ENCODE assay signal across 1 cellular context in the genomic region with DNA sequence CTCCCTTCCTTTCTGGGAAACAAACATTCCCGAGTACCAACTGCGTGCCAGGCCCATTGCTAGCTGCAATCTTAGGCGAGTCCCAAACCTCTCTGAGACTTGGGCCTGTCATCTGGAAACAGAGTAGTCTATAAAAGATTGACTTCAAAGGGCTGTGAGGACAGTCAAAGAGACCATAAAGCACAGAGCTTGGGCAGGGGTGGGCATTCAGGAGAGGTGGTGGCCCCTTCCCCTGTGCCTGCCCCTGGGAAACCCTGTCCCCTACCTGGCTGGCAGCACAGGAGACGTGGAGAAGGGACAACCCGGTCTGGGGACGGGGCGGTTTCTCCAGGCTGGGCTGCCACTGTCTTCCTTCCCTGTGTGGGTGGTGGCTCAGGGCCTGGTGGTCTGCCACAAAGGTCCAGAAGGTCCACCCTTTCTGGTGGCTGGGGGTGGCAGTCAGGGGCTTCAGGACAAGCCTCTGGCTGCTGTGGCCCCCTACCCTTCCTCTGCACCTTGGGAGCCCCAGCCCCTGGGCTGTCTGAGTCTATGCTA.
TF ChIP-seq lines count a peak whose summit lies in the region.

No MANE protein-coding gene starts in this region.

TF ChIP-seq in WTC11, 78 proteins besides CTCF, POLR2A, EP300 and RAD21 (continued from another document):
- TF ChIP-seq, protein P1, sequence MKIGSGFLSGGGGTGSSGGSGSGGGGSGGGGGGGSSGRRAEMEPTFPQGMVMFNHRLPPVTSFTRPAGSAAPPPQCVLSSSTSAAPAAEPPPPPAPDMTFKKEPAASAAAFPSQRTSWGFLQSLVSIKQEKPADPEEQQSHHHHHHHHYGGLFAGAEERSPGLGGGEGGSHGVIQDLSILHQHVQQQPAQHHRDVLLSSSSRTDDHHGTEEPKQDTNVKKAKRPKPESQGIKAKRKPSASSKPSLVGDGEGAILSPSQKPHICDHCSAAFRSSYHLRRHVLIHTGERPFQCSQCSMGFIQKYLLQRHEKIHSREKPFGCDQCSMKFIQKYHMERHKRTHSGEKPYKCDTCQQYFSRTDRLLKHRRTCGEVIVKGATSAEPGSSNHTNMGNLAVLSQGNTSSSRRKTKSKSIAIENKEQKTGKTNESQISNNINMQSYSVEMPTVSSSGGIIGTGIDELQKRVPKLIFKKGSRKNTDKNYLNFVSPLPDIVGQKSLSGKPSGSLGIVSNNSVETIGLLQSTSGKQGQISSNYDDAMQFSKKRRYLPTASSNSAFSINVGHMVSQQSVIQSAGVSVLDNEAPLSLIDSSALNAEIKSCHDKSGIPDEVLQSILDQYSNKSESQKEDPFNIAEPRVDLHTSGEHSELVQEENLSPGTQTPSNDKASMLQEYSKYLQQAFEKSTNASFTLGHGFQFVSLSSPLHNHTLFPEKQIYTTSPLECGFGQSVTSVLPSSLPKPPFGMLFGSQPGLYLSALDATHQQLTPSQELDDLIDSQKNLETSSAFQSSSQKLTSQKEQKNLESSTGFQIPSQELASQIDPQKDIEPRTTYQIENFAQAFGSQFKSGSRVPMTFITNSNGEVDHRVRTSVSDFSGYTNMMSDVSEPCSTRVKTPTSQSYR (CRISPR knock-in tag; IDR thresholded peaks at IDR 0.05), result no peak
- TF ChIP-seq ZNF317 (CRISPR knock-in tag; IDR thresholded peaks at IDR 0.05; ENCODE audit: borderline replicate concordance, low read depth) (no peak), OVOL2 (CRISPR knock-in tag; IDR thresholded peaks at IDR 0.05; ENCODE audit: borderline replicate concordance) (no peak), MXD4 (CRISPR knock-in tag; IDR thresholded peaks at IDR 0.05; ENCODE audit: borderline replicate concordance) (no peak), CREB1 (CRISPR knock-in tag; IDR thresholded peaks at IDR 0.05) (no peak), RELA (CRISPR knock-in tag; IDR thresholded peaks at IDR 0.05; ENCODE audit: borderline replicate concordance) (no peak)
- TF ChIP-seq, protein P2, sequence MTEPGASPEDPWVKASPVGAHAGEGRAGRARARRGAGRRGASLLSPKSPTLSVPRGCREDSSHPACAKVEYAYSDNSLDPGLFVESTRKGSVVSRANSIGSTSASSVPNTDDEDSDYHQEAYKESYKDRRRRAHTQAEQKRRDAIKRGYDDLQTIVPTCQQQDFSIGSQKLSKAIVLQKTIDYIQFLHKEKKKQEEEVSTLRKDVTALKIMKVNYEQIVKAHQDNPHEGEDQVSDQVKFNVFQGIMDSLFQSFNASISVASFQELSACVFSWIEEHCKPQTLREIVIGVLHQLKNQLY (CRISPR knock-in tag; IDR thresholded peaks at IDR 0.05), result no peak
